Comparison of ENCODE assay signal across 8 cellular contexts in genomic region chr9:21110708-21111576, GRCh38. TPM values are rescaled to one million over a fixed set of nuclear protein-coding genes. Genes with fewer than 3 reads are reported as not detected.
DNase-seq lines count a peak whose midpoint lies in the region; ATAC-seq, FAIRE-seq and TF ChIP-seq lines count a peak whose summit lies in the region.

No MANE protein-coding gene starts in this region.

- H3K4ac ChIP-seq in neuronal stem cell (ENCODE audit: low read length), result no peak overlapping the region

- H2BK15ac ChIP-seq in neuronal stem cell (ENCODE audit: low read length), result no peak overlapping the region

- H3K27ac ChIP-seq in neuronal stem cell (replicated peaks; ENCODE audit: low read length), result no peak overlapping the region

- H3K23ac ChIP-seq in neuronal stem cell (ENCODE audit: low read depth, low read length, poor library complexity), result no peak overlapping the region

- no peak overlapping the region for H3K18ac ChIP-seq in neuronal stem cell (ENCODE audit: low read length)

- no peak overlapping the region for H2BK5ac ChIP-seq in neuronal stem cell (ENCODE audit: low read length)

- H3K79me1 ChIP-seq in neuronal stem cell (ENCODE audit: low read depth, low read length), result no peaks in the 10 kb centered on the region

- peak; percentile 96 for FAIRE-seq in GM18507 (lab: Jason Lieb, UNC)

- H3K9me3 ChIP-seq in BE2C (no peaks in the 10 kb centered on the region), neuronal stem cell (replicated peaks in 1 of 2; ENCODE audit: control insufficient read depth in 2 of 2, insufficient read depth in 1 of 2, low read depth in 1 of 2, low read length in 2 of 2) (no peaks in the 10 kb centered on the region)

- H2AFZ ChIP-seq in neuronal stem cell (ENCODE audit: low read length), result no peak overlapping the region

- H3K4me2 ChIP-seq in neuronal stem cell (ENCODE audit: insufficient read depth, low read length, poor library complexity, severe bottlenecking), result no peak overlapping the region

- H3K4me3 ChIP-seq in BE2C (ENCODE audit: low read depth, low read length) (no peak overlapping the region), neuronal stem cell (ENCODE audit: low read length in 2 of 2) (no peak overlapping the region)

- H3K27me3 ChIP-seq in BE2C (peaks cover 10% of the 10 kb centered on the region), neuronal stem cell (ENCODE audit: control insufficient read depth in 3 of 3, insufficient read depth in 3 of 3, low read depth in 1 of 3, low read length in 3 of 3) (no peaks in the 10 kb centered on the region)

- ATAC-seq in HG02870 (IDR thresholded peaks at IDR 0.05; ENCODE audit: unreplicated experiment), result peak; percentile 96

- H3K9ac ChIP-seq in neuronal stem cell (ENCODE audit: low read depth, low read length, poor library complexity), result no peak overlapping the region

- peak; percentile 86 for TF ChIP-seq CTCF in BE2C (IDR thresholded peaks at IDR 0.05; ENCODE audit: low read depth, low read length)

- H4K91ac ChIP-seq in neuronal stem cell (ENCODE audit: low read depth, low read length, poor library complexity), result no peak overlapping the region

- no peak overlapping the region for H2AK5ac ChIP-seq in neuronal stem cell (ENCODE audit: low read depth, low read length)

- H2BK12ac ChIP-seq in neuronal stem cell (ENCODE audit: low read length), result no peak overlapping the region

- WGBS in neuronal stem cell (ENCODE audit: extremely low coverage in 2 of 2, insufficient read length in 2 of 2, insufficient replicate concordance in 1 of 2), 2 donors, result no CpG with 5 or more reads among the region's 4 CpGs

- H3K36me3 ChIP-seq in BE2C, result no peaks in the 10 kb centered on the region
- no peaks in the 10 kb centered on the region for H3K36me3 ChIP-seq in neuronal stem cell (replicated peaks in 1 of 2; ENCODE audit: control insufficient read depth in 2 of 2, insufficient read depth in 2 of 2, low read length in 2 of 2)

- DNase-seq in BE2C (peak; percentile 22), GM18507 (ENCODE audit: extremely low spot score, insufficient read length, low read depth) (no peak), NCI-H128 (lab: John Stamatoyannopoulos, UW; ENCODE audit: unreplicated experiment) (peak; percentile 44), SW480 (ENCODE audit: low spot score) (peak; percentile 64), fibroblast of the conjunctiva (ENCODE audit: low read depth) (peak; percentile 66), neuronal stem cell (ENCODE audit: low spot score) (peak; percentile 76)
- no peak for DNase-seq in stimulated activated CD8-positive, alpha-beta memory T cell treated with anti-CD3 and anti-CD28 coated beads, Interleukin-4, amount 100 ng/mL, for 48 hours

- no peak overlapping the region for H4K8ac ChIP-seq in neuronal stem cell (ENCODE audit: low read depth, low read length)

- H3K4me1 ChIP-seq in BE2C (no peaks in the 10 kb centered on the region), neuronal stem cell (ENCODE audit: control insufficient read depth in 2 of 2, insufficient read depth in 1 of 2, low read depth in 1 of 2, low read length in 2 of 2) (no peaks in the 10 kb centered on the region)

- H3K14ac ChIP-seq in neuronal stem cell (ENCODE audit: low read length), result no peak overlapping the region

- H2BK120ac ChIP-seq in neuronal stem cell (ENCODE audit: low read depth, low read length), result no peak overlapping the region

RNA-seq across cellular contexts. Expression of gene IFNW1, which starts 30.7 kb away (rescaled TPM):
- polyA plus RNA-seq in BE2C (2012; ENCODE audit: insufficient read depth, insufficient read length, low read depth), result not detected
- polyA plus RNA-seq in neuronal stem cell (2013, experiment 1 of 2), result not detected
- not detected for polyA plus RNA-seq in neuronal stem cell (2013, experiment 2 of 2)

RNA-seq across cellular contexts. Expression of gene IFNB1, which starts 33.2 kb away (rescaled TPM):
- not detected for polyA plus RNA-seq in BE2C (2012; ENCODE audit: insufficient read depth, insufficient read length, low read depth)
- polyA plus RNA-seq in neuronal stem cell (2013, experiment 1 of 2), result not detected
- polyA plus RNA-seq in neuronal stem cell (2013, experiment 2 of 2), result not detected

RNA-seq across cellular contexts. Expression of gene IFNA21, which starts 55.5 kb away (rescaled TPM):
- not detected for polyA plus RNA-seq in BE2C (2012; ENCODE audit: insufficient read depth, insufficient read length, low read depth)
- not detected for polyA plus RNA-seq in neuronal stem cell (2013, experiment 1 of 2)
- not detected for polyA plus RNA-seq in neuronal stem cell (2013, experiment 2 of 2)

Comparison
In these comparisons a context has a peak if more than half of its experiments do, and no peak if none do; other contexts are left out.
1. DNase-seq: peak in BE2C (single experiment), NCI-H128 (single experiment), SW480 (single experiment), fibroblast of the conjunctiva (single experiment) and neuronal stem cell (single experiment); none in GM18507 (single experiment) and stimulated activated CD8-positive, alpha-beta memory T cell treated with anti-CD3 and anti-CD28 coated beads, Interleukin-4, amount 100 ng/mL, for 48 hours (single experiment).